ENCODE assay signal across 1 cellular context in the genomic region with DNA sequence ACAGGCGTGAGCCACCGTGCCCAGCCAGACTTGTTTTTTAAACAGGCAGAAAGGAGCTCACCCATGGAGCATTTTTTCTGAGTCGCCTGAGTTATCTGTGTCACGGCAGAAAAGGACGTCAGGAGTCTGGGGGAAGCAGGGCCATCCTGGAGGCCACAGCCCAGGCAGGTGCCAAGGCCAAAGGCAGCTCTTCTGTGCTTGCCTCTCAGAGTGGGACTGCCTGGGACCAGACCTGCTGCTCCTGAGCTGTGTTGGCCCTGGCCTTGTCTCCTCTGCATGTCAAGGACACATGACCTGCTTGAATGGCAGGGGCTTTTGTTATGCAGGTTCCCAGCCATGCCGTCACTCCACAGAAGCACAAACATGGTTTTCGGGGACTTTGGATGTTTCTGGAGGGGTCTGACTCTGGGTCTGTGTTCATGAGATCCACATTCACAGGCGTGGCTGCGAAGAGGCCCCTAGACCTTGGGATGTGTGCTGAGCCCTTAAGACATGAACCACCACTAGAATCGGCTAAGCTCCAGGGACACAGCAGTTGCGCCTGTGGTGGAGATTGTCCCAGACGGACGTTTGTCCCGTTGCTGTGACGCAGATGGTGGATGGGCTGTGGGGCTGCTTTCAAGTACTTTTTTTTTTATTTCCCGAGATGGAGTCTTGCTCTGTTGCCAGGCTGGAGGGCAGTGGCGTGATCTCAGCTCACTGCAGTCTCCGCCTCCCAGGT.
TF ChIP-seq lines count a peak whose summit lies in the region.

No MANE protein-coding gene starts in this region.

TF ChIP-seq in HepG2, 621 proteins besides CTCF, POLR2A, EP300 and RAD21 (continued from another document and continues in another):
- TF ChIP-seq, protein P1, sequence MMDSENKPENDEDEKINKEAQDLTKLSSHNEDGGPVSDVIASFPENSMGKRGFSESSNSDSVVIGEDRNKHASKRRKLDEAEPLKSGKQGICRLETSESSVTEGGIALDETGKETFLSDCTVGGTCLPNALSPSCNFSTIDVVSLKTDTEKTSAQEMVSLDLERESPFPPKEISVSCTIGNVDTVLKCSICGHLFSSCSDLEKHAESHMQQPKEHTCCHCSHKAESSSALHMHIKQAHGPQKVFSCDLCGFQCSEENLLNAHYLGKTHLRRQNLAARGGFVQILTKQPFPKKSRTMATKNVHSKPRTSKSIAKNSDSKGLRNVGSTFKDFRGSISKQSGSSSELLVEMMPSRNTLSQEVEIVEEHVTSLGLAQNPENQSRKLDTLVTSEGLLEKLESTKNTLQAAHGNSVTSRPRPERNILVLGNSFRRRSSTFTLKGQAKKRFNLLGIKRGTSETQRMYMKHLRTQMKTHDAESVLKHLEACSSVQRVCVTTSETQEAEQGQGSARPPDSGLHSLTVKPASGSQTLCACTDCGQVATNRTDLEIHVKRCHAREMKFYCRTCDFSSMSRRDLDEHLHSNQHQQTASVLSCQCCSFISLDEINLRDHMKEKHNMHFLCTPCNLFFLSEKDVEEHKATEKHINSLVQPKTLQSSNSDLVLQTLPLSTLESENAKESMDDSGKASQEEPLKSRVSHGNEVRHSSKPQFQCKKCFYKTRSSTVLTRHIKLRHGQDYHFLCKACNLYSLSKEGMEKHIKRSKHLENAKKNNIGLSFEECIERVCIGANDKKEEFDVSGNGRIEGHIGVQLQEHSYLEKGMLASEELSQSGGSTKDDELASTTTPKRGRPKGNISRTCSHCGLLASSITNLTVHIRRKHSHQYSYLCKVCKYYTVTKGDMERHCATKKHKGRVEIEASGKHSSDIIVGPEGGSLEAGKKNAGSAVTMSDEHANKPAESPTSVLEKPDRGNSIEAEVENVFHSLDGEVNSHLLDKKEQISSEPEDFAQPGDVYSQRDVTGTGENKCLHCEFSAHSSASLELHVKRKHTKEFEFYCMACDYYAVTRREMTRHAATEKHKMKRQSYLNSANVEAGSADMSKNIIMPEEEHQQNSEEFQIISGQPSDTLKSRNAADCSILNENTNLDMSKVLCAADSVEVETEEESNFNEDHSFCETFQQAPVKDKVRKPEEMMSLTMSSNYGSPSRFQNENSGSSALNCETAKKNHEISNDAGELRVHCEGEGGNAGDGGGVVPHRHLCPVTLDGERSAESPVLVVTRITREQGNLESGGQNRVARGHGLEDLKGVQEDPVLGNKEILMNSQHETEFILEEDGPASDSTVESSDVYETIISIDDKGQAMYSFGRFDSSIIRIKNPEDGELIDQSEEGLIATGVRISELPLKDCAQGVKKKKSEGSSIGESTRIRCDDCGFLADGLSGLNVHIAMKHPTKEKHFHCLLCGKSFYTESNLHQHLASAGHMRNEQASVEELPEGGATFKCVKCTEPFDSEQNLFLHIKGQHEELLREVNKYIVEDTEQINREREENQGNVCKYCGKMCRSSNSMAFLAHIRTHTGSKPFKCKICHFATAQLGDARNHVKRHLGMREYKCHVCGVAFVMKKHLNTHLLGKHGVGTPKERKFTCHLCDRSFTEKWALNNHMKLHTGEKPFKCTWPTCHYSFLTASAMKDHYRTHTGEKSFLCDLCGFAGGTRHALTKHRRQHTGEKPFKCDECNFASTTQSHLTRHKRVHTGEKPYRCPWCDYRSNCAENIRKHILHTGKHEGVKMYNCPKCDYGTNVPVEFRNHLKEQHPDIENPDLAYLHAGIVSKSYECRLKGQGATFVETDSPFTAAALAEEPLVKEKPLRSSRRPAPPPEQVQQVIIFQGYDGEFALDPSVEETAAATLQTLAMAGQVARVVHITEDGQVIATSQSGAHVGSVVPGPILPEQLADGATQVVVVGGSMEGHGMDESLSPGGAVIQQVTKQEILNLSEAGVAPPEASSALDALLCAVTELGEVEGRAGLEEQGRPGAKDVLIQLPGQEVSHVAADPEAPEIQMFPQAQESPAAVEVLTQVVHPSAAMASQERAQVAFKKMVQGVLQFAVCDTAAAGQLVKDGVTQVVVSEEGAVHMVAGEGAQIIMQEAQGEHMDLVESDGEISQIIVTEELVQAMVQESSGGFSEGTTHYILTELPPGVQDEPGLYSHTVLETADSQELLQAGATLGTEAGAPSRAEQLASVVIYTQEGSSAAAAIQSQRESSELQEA (CRISPR knock-in tag; IDR thresholded peaks at IDR 0.05; ENCODE audit: not compliant biosample characterization): no peak
- no peak for TF ChIP-seq ZNF660 (CRISPR knock-in tag; IDR thresholded peaks at IDR 0.05; ENCODE audit: borderline replicate concordance, low read depth)
- TF ChIP-seq KDM5A (IDR thresholded peaks at IDR 0.05; ENCODE audit: borderline replicate concordance, low read length): no peak
- TF ChIP-seq ZNF263 (CRISPR knock-in tag; IDR thresholded peaks at IDR 0.05): no peak
- TF ChIP-seq KDM3A (CRISPR knock-in tag; IDR thresholded peaks at IDR 0.05; ENCODE audit: low read depth): 0 out of 2 replicates have a peak, but pooled peaks have one; percentile 38
- TF ChIP-seq, protein P2, sequence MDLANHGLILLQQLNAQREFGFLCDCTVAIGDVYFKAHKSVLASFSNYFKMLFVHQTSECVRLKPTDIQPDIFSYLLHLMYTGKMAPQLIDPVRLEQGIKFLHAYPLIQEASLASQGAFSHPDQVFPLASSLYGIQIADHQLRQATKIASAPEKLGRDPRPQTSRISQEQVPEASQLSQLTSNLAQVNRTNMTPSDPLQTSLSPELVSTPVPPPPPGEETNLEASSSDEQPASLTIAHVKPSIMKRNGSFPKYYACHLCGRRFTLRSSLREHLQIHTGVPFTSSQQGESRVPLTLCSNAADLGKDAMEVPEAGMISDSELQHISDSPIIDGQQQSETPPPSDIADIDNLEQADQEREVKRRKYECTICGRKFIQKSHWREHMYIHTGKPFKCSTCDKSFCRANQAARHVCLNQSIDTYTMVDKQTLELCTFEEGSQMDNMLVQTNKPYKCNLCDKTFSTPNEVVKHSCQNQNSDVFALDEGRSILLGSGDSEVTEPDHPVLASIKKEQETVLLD (CRISPR knock-in tag; IDR thresholded peaks at IDR 0.05; ENCODE audit: low read depth): no peak
- TF ChIP-seq ZNF687 (CRISPR knock-in tag; IDR thresholded peaks at IDR 0.05): peak; percentile 86
- TF ChIP-seq CEBPB (IDR thresholded peaks at IDR 0.05; ENCODE audit: borderline replicate concordance, low read depth, low read length): no peak
- TF ChIP-seq, protein P3, sequence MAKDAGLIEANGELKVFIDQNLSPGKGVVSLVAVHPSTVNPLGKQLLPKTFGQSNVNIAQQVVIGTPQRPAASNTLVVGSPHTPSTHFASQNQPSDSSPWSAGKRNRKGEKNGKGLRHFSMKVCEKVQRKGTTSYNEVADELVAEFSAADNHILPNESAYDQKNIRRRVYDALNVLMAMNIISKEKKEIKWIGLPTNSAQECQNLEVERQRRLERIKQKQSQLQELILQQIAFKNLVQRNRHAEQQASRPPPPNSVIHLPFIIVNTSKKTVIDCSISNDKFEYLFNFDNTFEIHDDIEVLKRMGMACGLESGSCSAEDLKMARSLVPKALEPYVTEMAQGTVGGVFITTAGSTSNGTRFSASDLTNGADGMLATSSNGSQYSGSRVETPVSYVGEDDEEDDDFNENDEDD (CRISPR knock-in tag; IDR thresholded peaks at IDR 0.05; ENCODE audit: borderline replicate concordance): no peak
- no peak for TF ChIP-seq ZNF510 (CRISPR knock-in tag; IDR thresholded peaks at IDR 0.05; ENCODE audit: low read depth)
- TF ChIP-seq CENPX (CRISPR knock-in tag; IDR thresholded peaks at IDR 0.05): no peak
- no peak for TF ChIP-seq TCF7 (IDR thresholded peaks at IDR 0.05; ENCODE audit: low read depth)
- TF ChIP-seq CREM (IDR thresholded peaks at IDR 0.05): no peak
- no peak for TF ChIP-seq CREM (CRISPR knock-in tag; IDR thresholded peaks at IDR 0.05)
- TF ChIP-seq ZNF777 (CRISPR knock-in tag; IDR thresholded peaks at IDR 0.05): no peak
- peak; percentile 40; the same call in 1 of the 2 replicates for TF ChIP-seq PHF8 (CRISPR knock-in tag; IDR thresholded peaks at IDR 0.05)
- TF ChIP-seq FOSL1 (CRISPR knock-in tag; IDR thresholded peaks at IDR 0.05; ENCODE audit: borderline replicate concordance): no peak
- peak; percentile 67 for TF ChIP-seq ZNF331 (CRISPR knock-in tag; IDR thresholded peaks at IDR 0.05)
- no peak for TF ChIP-seq ZNF83 (CRISPR knock-in tag; IDR thresholded peaks at IDR 0.05; ENCODE audit: borderline replicate concordance)
- TF ChIP-seq SMC3 (IDR thresholded peaks at IDR 0.05; ENCODE audit: low read length): no peak
- TF ChIP-seq MED13 (CRISPR knock-in tag; IDR thresholded peaks at IDR 0.05): no peak
- TF ChIP-seq USF2 (IDR thresholded peaks at IDR 0.05; ENCODE audit: low read depth, low read length): peak; percentile 43
- peak; percentile 42; the same call in 1 of the 2 replicates for TF ChIP-seq USF2 (CRISPR knock-in tag; IDR thresholded peaks at IDR 0.05; ENCODE audit: borderline replicate concordance)
- no peak; the same call in 1 of the 2 replicates for TF ChIP-seq ZNF280B (CRISPR knock-in tag; IDR thresholded peaks at IDR 0.05; ENCODE audit: borderline replicate concordance)
- TF ChIP-seq HDAC2 (CRISPR knock-in tag; IDR thresholded peaks at IDR 0.05): peak; percentile 67
- TF ChIP-seq ZFP1 (CRISPR knock-in tag; IDR thresholded peaks at IDR 0.05): peak; percentile 62; the same call in 1 of the 2 replicates
- 0 out of 2 replicates have a peak, but pooled peaks have one; percentile 51 for TF ChIP-seq ZNF264 (CRISPR knock-in tag; IDR thresholded peaks at IDR 0.05)
- TF ChIP-seq, protein P4, sequence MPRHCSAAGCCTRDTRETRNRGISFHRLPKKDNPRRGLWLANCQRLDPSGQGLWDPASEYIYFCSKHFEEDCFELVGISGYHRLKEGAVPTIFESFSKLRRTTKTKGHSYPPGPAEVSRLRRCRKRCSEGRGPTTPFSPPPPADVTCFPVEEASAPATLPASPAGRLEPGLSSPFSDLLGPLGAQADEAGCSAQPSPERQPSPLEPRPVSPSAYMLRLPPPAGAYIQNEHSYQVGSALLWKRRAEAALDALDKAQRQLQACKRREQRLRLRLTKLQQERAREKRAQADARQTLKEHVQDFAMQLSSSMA (CRISPR knock-in tag; IDR thresholded peaks at IDR 0.05): 0 out of 2 replicates have a peak, but pooled peaks have one; percentile 68
- TF ChIP-seq ZFX (CRISPR knock-in tag; IDR thresholded peaks at IDR 0.05; ENCODE audit: low read depth): peak; percentile 66; the same call in 1 of the 2 replicates
